Comparison of ENCODE assay signal across 1 cellular context in genomic region chr3:10310578-10310977, GRCh38.
TF ChIP-seq lines count a peak whose summit lies in the region.

No MANE protein-coding gene starts in this region.

TF ChIP-seq in endothelial cell of umbilical vein, 7 proteins besides CTCF, POLR2A, EP300 and RAD21:
- TF ChIP-seq MAX (IDR thresholded peaks at IDR 0.05; ENCODE audit: insufficient read depth, insufficient read length): no peak
- TF ChIP-seq EZH2 (IDR thresholded peaks at IDR 0.05; ENCODE audit: borderline replicate concordance, low read depth, low read length, severe bottlenecking): no peak
- no peak for TF ChIP-seq MYC (IDR thresholded peaks at IDR 0.05; ENCODE audit: low read depth, low read length)
- no peak for TF ChIP-seq JUN (IDR thresholded peaks at IDR 0.05; ENCODE audit: borderline replicate concordance, insufficient read depth, insufficient read length, low read depth)
- no peak for TF ChIP-seq GATA2 (IDR thresholded peaks at IDR 0.05; ENCODE audit: insufficient read depth, insufficient read length, low read depth, low read length)
- TF ChIP-seq FOS (IDR thresholded peaks at IDR 0.05; ENCODE audit: borderline replicate concordance, insufficient read depth, low read length): no peak
- TF ChIP-seq POLR2AphosphoS5 (IDR thresholded peaks at IDR 0.05; ENCODE audit: insufficient read depth, low read depth, low read length): no peak
